In the genomic region with DNA sequence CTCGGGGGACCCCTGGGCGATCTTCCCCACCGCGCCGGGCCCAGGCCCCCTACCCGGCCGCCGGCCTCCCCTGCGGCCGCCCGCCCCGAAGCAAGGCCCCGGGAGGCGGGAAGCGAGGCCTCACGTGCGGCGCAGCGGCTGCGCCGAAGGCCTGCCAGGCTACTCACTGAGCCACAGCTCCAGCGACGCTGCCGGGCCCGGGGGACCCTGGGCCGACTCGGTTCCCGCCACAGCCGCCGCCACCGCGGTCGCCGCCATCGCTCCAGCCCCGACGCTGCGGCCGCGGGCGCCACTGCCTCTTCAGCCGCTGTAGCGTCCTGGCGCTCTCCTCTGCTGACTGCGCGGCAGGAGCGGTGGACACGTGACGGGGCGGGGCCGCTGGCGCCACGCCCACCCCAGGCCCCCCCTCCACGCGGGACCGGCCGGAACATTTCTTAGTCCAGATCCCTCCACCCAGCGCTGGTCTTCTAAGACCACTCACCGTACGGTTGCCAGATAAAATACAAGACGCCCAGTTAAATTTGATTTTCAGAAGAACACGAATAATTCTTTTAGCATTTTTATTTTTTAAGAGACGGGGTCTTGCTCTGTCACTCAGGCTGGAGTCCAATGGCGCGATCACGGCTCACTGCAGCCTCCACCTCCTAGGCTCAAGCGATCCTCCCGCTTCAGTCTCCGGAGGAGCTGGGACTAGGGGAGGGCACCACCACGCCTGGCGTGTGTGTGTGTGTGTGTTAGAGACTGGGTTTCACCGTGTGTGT, we compare ENCODE assay signal across 8 cellular contexts.
A peak's percentile ranks its signal among the peaks of the same experiment; 100 is the strongest.
DNase-seq lines count a peak whose midpoint lies in the region; ATAC-seq and TF ChIP-seq lines count a peak whose summit lies in the region.

A gene with protein sequence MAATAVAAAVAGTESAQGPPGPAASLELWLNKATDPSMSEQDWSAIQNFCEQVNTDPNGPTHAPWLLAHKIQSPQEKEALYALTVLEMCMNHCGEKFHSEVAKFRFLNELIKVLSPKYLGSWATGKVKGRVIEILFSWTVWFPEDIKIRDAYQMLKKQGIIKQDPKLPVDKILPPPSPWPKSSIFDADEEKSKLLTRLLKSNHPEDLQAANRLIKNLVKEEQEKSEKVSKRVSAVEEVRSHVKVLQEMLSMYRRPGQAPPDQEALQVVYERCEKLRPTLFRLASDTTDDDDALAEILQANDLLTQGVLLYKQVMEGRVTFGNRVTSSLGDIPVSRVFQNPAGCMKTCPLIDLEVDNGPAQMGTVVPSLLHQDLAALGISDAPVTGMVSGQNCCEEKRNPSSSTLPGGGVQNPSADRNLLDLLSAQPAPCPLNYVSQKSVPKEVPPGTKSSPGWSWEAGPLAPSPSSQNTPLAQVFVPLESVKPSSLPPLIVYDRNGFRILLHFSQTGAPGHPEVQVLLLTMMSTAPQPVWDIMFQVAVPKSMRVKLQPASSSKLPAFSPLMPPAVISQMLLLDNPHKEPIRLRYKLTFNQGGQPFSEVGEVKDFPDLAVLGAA (minus strand): TSS at position 341 of the 761 bp plus-strand sequence. CDS start 83 bp downstream, at position 258.

- peak; percentile 86 for ATAC-seq in GM19025 (IDR thresholded peaks at IDR 0.05; ENCODE audit: low read depth, unreplicated experiment)
- peak; percentile 64 for ATAC-seq in HG03342 (IDR thresholded peaks at IDR 0.05; ENCODE audit: unreplicated experiment)

- DNase-seq in AG09319 (ENCODE audit: extremely low read depth, low read depth): peak; percentile 35
- peak; percentile 52 to 80 for DNase-seq in NCI-H524 (lab: John Stamatoyannopoulos, UW)
- peak; percentile 84 for DNase-seq in activated CD4-positive, alpha-beta T cell treated with anti-CD3 and anti-CD28 coated beads for 48 hours
- DNase-seq in coronary artery (ENCODE audit: low spot score): peak; percentile 93
- peak; percentile 92 for DNase-seq in left kidney (ENCODE audit: low read depth, low spot score)
- DNase-seq in stimulated activated CD4-positive, alpha-beta T cell treated with anti-CD3 and anti-CD28 coated beads, Interleukin-1b, Interleukin-23, amount 100 ng/mL, for 4 hours (ENCODE audit: low read depth in 2 of 2): peak; percentile 69 to 78

- H3K27ac ChIP-seq in coronary artery: peak within 1 kb of the TSS; percentile 84 to 88

- H3K4me3 ChIP-seq in coronary artery: peak within 1 kb of the TSS; percentile 92

- TF ChIP-seq CTCF in AG09319 (IDR thresholded peaks at IDR 0.05; ENCODE audit: low read depth, low read length) (no peak), coronary artery (IDR thresholded peaks at IDR 0.05) (no peak)

Comparison
In these comparisons a context has a peak if more than half of its experiments do, and no peak if none do; other contexts are left out.
1. Peak in every context shown above with its lines: DNase-seq, ATAC-seq, H3K4me3 ChIP-seq and H3K27ac ChIP-seq.
2. DNase-seq: peak in every context shown above with its lines; median percentile 93 in coronary artery; 92 in left kidney; 84 in activated CD4-positive, alpha-beta T cell treated with anti-CD3 and anti-CD28 coated beads for 48 hours; 74 in stimulated activated CD4-positive, alpha-beta T cell treated with anti-CD3 and anti-CD28 coated beads, Interleukin-1b, Interleukin-23, amount 100 ng/mL, for 4 hours; 66 in NCI-H524; 35 in AG09319.